Comparison of ENCODE assay signal across 12 cellular contexts in genomic region chr1:215704089-215704860, GRCh38.
DNase-seq lines count a peak whose midpoint lies in the region; ATAC-seq, FAIRE-seq and TF ChIP-seq lines count a peak whose summit lies in the region.
"Had no signal": no experiment of that assay in that cellular context is flagged by ENCODE, and none has a peak within 500 bp of the region (broad histone marks: within the 10 kb centered on the region; RNA-seq: fewer than 3 reads in every experiment).

No MANE protein-coding gene starts in this region.

- H2AFZ ChIP-seq in GM12878 (ENCODE audit: control insufficient read depth, low read depth, low read length): peak overlapping the region; percentile 17; the same call in 1 of the 2 replicates

- RAD21 ChIA-PET in GM12878 (lab: Charles Lee; ENCODE audit: unreplicated experiment): interaction anchor here (0.7 to 1.1 kb wide), 4 partner anchors 8 to 68 kb away, joined by 3 to 6 read pairs (median 4); no protein-coding TSS in a partner anchor

- CTCF ChIA-PET in GM12878 (lab: Yijun Ruan, JAX): interaction anchor here (1.1 to 2.0 kb wide), 3 partner anchors 9 to 12 kb away, joined by 3 to 7 read pairs (median 5); no protein-coding TSS in a partner anchor

- no peak overlapping the region for H3K9ac ChIP-seq in GM12878 (ENCODE audit: control insufficient read depth, insufficient read depth, low read length)

- intact Hi-C loops in GM12878 (cut with micrococcal nuclease; ENCODE audit: unreplicated experiment): no loop called here

- no peak for TF ChIP-seq POLR2A in GM12878 (IDR thresholded peaks at IDR 0.05; ENCODE audit: low read depth, low read length)

- H3K9me3 ChIP-seq in GM12878 (replicated peaks; ENCODE audit: control insufficient read depth, insufficient read depth, low read length): no peaks in the 10 kb centered on the region

- in situ Hi-C loops in GM12878 (cut with MboI): no loop called here

- ATAC-seq in GM12878: peak; percentile 96

- H3K4me1 ChIP-seq in GM12878 (ENCODE audit: control insufficient read depth, insufficient read depth, low read length): no peaks in the 10 kb centered on the region

- POLR2A ChIA-PET in GM12878 (lab: Charles Lee): no interaction called here

- DNase-seq in AML-193 (lab: John Stamatoyannopoulos, UW) (peak; percentile 61 to 62), GM20000 (ENCODE audit: low spot score) (peak; percentile 7), HT1080 (ENCODE audit: low read depth) (peak; percentile 64), GM12878 (ENCODE audit: low read depth, low spot score) (no peak), epidermal melanocyte (ENCODE audit: insufficient read length, low spot score) (no peak), NCI-H82 treated with DMSO at 0.1 percent for 48 hours (lab: John Stamatoyannopoulos, UW; ENCODE audit: unreplicated experiment) (no peak), HTR-8/SVneo (ENCODE audit: insufficient read length, low spot score) (no peak), mesenteric fat pad (ENCODE audit: low spot score) (no peak)
- DNase-seq: activated CD4-positive, alpha-beta T cell treated with anti-CD3 and anti-CD28 coated beads for 1 hour; erythroblast; NCI-H2171; SHP77 had no signal

- TF ChIP-seq EP300 in GM12878 (IDR thresholded peaks at IDR 0.05; ENCODE audit: borderline replicate concordance in 1 of 2, control insufficient read depth in 1 of 2, low read depth in 2 of 2, low read length in 2 of 2): no peak

- FAIRE-seq in GM12878 (lab: Jason Lieb, UNC) (no peak), HTR-8/SVneo (lab: Jason Lieb, UNC) (no peak)

- WGBS in GM12878 (ENCODE audit: insufficient coverage, insufficient replicate concordance, low lambda C conversion rate, missing lambda C conversion rate): 13% methylated on average over 6 of the region's 6 CpGs

- H3K27me3 ChIP-seq in GM12878 (replicated peaks in 1 of 2; ENCODE audit: control insufficient read depth in 2 of 2, insufficient read depth in 2 of 2, low read length in 1 of 2): no peaks in the 10 kb centered on the region; a peak in 1 of 4 replicates

- no peak for TF ChIP-seq CTCF in GM20000 (IDR thresholded peaks at IDR 0.05; ENCODE audit: extremely low read depth, missing control alignments)
- TF ChIP-seq CTCF in GM12878 (IDR thresholded peaks at IDR 0.05 in 2 of 3, conservative IDR thresholded peaks at IDR 0.05 in 1 of 3; ENCODE audit: control insufficient read depth in 2 of 3, extremely low read depth in 1 of 3, insufficient read depth in 1 of 3, low read depth in 3 of 3, low read length in 3 of 3): no peak

- H3K4me3 ChIP-seq in GM12878: no peak overlapping the region

- H3K79me2 ChIP-seq in GM12878 (ENCODE audit: control insufficient read depth, insufficient read depth, low read length): no peaks in the 10 kb centered on the region

- TF ChIP-seq RAD21 in GM12878 (IDR thresholded peaks at IDR 0.05; ENCODE audit: insufficient read depth, low read depth, low read length): no peak

- H3K36me3 ChIP-seq in GM12878 (ENCODE audit: control insufficient read depth in 2 of 2, insufficient read depth in 2 of 2, low read length in 1 of 2): no peaks in the 10 kb centered on the region

- no peak overlapping the region for H3K27ac ChIP-seq in GM12878 (ENCODE audit: control insufficient read depth, insufficient read depth)

- H4K20me1 ChIP-seq in GM12878 (ENCODE audit: control insufficient read depth, insufficient read depth): no peaks in the 10 kb centered on the region

- BruUV-seq in GM12878 (replicated peaks; lab: Mats Ljungman, UMichigan): no TSS peak

- 0 out of 2 replicates have a peak overlapping the region, but pooled peaks have one; percentile 33 for H3K4me2 ChIP-seq in GM12878 (ENCODE audit: control insufficient read depth, insufficient read depth)

- SMC1A ChIA-PET in GM12878 (lab: Charles Lee; ENCODE audit: uncharacterized antibody, unreplicated experiment): interaction anchor here (0.8 to 1.4 kb wide), 5 partner anchors 27 to 86 kb away, joined by 3 to 4 read pairs (median 3); no protein-coding TSS in a partner anchor

TF ChIP-seq in GM12878, 131 proteins besides CTCF, POLR2A, EP300 and RAD21 (continues in another document):
- TF ChIP-seq DPF2 (IDR thresholded peaks at IDR 0.05): 0 out of 2 replicates have a peak, but pooled peaks have one; percentile 36
- TF ChIP-seq KAT2A (conservative IDR thresholded peaks at IDR 0.05; ENCODE audit: control insufficient read depth, low read depth, low read length): no peak
- peak; percentile 38; the same call in 1 of the 2 replicates for TF ChIP-seq SPI1 (IDR thresholded peaks at IDR 0.05; ENCODE audit: borderline replicate concordance, insufficient read depth, low read depth, low read length)
- no peak for TF ChIP-seq ELK1 (IDR thresholded peaks at IDR 0.05; ENCODE audit: low read depth, low read length)
- TF ChIP-seq SRF (IDR thresholded peaks at IDR 0.05; ENCODE audit: low read depth in 2 of 2, low read length in 2 of 2): no peak
- no peak for TF ChIP-seq E2F4 (IDR thresholded peaks at IDR 0.05; ENCODE audit: low read depth, low read length)
- TF ChIP-seq RELB (IDR thresholded peaks at IDR 0.05; ENCODE audit: low read depth): no peak
- TF ChIP-seq RAD51 (IDR thresholded peaks at IDR 0.05): no peak
- no peak for TF ChIP-seq EED (IDR thresholded peaks at IDR 0.05; ENCODE audit: low read depth)
- no peak for TF ChIP-seq E4F1 (IDR thresholded peaks at IDR 0.05; ENCODE audit: borderline replicate concordance, partially characterized antibody)
- TF ChIP-seq TAF1 (IDR thresholded peaks at IDR 0.05; ENCODE audit: borderline replicate concordance, low read depth, low read length): no peak
- peak; percentile 54; the same call in 1 of the 2 replicates for TF ChIP-seq IKZF1 (conservative IDR thresholded peaks at IDR 0.05)
- no peak for TF ChIP-seq RELA (IDR thresholded peaks at IDR 0.05; ENCODE audit: borderline replicate concordance, partially characterized antibody)

Comparison
In these comparisons a context has a peak if more than half of its experiments do, and no peak if none do; other contexts are left out.
1. DNase-seq: peak in AML-193 (2 of 2), GM20000 (single experiment) and HT1080 (single experiment); none in GM12878 (single experiment), epidermal melanocyte (single experiment), NCI-H82 treated with DMSO at 0.1 percent for 48 hours (single experiment), HTR-8/SVneo (single experiment) and mesenteric fat pad (single experiment).